1 cellular context compared by ENCODE assay signal in the genomic region with DNA sequence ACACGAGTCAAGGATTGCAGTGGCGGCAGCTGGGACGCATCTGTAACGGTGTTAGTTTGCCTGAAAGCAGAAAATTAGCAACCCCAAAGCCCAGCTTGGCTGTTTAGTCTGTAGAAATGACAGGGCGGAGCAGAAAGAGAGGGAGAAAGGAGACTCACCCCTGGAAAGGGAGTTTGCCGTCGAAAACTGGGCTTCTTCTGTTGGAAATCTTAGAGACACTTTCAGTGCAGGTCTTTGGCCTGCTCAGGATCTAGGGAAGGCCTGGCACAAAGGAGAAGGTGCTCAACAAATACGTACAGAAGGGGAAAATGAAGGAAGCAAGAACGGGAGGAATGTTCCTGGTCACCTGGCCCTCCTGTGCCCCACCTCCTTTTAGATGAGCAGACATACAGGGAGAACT.
TF ChIP-seq lines count a peak whose summit lies in the region.

No MANE protein-coding gene starts in this region.

TF ChIP-seq in H1, 55 proteins besides CTCF, POLR2A, EP300 and RAD21:
- no peak for TF ChIP-seq TCF12 (IDR thresholded peaks at IDR 0.05; ENCODE audit: low read depth, low read length)
- TF ChIP-seq TAF1 (IDR thresholded peaks at IDR 0.05; ENCODE audit: low read depth, low read length): no peak
- no peak for TF ChIP-seq CEBPB (IDR thresholded peaks at IDR 0.05; ENCODE audit: low read depth, low read length)
- no peak for TF ChIP-seq SRF (IDR thresholded peaks at IDR 0.05; ENCODE audit: low read depth, low read length)
- no peak for TF ChIP-seq POLR2AphosphoS5 (IDR thresholded peaks at IDR 0.05; ENCODE audit: low read depth, low read length)
- TF ChIP-seq, protein P1, sequence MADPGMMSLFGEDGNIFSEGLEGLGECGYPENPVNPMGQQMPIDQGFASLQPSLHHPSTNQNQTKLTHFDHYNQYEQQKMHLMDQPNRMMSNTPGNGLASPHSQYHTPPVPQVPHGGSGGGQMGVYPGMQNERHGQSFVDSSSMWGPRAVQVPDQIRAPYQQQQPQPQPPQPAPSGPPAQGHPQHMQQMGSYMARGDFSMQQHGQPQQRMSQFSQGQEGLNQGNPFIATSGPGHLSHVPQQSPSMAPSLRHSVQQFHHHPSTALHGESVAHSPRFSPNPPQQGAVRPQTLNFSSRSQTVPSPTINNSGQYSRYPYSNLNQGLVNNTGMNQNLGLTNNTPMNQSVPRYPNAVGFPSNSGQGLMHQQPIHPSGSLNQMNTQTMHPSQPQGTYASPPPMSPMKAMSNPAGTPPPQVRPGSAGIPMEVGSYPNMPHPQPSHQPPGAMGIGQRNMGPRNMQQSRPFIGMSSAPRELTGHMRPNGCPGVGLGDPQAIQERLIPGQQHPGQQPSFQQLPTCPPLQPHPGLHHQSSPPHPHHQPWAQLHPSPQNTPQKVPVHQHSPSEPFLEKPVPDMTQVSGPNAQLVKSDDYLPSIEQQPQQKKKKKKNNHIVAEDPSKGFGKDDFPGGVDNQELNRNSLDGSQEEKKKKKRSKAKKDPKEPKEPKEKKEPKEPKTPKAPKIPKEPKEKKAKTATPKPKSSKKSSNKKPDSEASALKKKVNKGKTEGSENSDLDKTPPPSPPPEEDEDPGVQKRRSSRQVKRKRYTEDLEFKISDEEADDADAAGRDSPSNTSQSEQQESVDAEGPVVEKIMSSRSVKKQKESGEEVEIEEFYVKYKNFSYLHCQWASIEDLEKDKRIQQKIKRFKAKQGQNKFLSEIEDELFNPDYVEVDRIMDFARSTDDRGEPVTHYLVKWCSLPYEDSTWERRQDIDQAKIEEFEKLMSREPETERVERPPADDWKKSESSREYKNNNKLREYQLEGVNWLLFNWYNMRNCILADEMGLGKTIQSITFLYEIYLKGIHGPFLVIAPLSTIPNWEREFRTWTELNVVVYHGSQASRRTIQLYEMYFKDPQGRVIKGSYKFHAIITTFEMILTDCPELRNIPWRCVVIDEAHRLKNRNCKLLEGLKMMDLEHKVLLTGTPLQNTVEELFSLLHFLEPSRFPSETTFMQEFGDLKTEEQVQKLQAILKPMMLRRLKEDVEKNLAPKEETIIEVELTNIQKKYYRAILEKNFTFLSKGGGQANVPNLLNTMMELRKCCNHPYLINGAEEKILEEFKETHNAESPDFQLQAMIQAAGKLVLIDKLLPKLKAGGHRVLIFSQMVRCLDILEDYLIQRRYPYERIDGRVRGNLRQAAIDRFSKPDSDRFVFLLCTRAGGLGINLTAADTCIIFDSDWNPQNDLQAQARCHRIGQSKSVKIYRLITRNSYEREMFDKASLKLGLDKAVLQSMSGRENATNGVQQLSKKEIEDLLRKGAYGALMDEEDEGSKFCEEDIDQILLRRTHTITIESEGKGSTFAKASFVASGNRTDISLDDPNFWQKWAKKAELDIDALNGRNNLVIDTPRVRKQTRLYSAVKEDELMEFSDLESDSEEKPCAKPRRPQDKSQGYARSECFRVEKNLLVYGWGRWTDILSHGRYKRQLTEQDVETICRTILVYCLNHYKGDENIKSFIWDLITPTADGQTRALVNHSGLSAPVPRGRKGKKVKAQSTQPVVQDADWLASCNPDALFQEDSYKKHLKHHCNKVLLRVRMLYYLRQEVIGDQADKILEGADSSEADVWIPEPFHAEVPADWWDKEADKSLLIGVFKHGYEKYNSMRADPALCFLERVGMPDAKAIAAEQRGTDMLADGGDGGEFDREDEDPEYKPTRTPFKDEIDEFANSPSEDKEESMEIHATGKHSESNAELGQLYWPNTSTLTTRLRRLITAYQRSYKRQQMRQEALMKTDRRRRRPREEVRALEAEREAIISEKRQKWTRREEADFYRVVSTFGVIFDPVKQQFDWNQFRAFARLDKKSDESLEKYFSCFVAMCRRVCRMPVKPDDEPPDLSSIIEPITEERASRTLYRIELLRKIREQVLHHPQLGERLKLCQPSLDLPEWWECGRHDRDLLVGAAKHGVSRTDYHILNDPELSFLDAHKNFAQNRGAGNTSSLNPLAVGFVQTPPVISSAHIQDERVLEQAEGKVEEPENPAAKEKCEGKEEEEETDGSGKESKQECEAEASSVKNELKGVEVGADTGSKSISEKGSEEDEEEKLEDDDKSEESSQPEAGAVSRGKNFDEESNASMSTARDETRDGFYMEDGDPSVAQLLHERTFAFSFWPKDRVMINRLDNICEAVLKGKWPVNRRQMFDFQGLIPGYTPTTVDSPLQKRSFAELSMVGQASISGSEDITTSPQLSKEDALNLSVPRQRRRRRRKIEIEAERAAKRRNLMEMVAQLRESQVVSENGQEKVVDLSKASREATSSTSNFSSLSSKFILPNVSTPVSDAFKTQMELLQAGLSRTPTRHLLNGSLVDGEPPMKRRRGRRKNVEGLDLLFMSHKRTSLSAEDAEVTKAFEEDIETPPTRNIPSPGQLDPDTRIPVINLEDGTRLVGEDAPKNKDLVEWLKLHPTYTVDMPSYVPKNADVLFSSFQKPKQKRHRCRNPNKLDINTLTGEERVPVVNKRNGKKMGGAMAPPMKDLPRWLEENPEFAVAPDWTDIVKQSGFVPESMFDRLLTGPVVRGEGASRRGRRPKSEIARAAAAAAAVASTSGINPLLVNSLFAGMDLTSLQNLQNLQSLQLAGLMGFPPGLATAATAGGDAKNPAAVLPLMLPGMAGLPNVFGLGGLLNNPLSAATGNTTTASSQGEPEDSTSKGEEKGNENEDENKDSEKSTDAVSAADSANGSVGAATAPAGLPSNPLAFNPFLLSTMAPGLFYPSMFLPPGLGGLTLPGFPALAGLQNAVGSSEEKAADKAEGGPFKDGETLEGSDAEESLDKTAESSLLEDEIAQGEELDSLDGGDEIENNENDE (IDR thresholded peaks at IDR 0.05; ENCODE audit: insufficient replicate concordance, low read length): no peak
- TF ChIP-seq PHF8 (conservative IDR thresholded peaks at IDR 0.05; ENCODE audit: low read depth, low read length): no peak
- no peak for TF ChIP-seq SIX5 (IDR thresholded peaks at IDR 0.05; ENCODE audit: low read depth, low read length)
- no peak for TF ChIP-seq RBBP5 (IDR thresholded peaks at IDR 0.05; ENCODE audit: borderline replicate concordance, low read depth, low read length)
- no peak for TF ChIP-seq NANOG (IDR thresholded peaks at IDR 0.05; ENCODE audit: insufficient read depth, low read depth, low read length, poor library complexity, severe bottlenecking)
- TF ChIP-seq HDAC6 (IDR thresholded peaks at IDR 0.05; ENCODE audit: low read depth, low read length): no peak
- no peak for TF ChIP-seq KDM5A (IDR thresholded peaks at IDR 0.05; ENCODE audit: low read length)
- TF ChIP-seq SAP30 (IDR thresholded peaks at IDR 0.05; ENCODE audit: insufficient read depth, insufficient replicate concordance, low read length): no peak
- TF ChIP-seq, protein P2, sequence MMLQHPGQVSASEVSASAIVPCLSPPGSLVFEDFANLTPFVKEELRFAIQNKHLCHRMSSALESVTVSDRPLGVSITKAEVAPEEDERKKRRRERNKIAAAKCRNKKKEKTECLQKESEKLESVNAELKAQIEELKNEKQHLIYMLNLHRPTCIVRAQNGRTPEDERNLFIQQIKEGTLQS (IDR thresholded peaks at IDR 0.05; ENCODE audit: insufficient read depth, low read depth, low read length): no peak
- no peak for TF ChIP-seq RNF2 (IDR thresholded peaks at IDR 0.05; ENCODE audit: borderline replicate concordance, low read depth, low read length, missing control alignments, poor library complexity, severe bottlenecking)
- TF ChIP-seq SUZ12 (IDR thresholded peaks at IDR 0.05; ENCODE audit: low read length): no peak
- no peak for TF ChIP-seq EZH2 (IDR thresholded peaks at IDR 0.05; ENCODE audit: low read depth, low read length, severe bottlenecking)
- no peak for TF ChIP-seq JUND (IDR thresholded peaks at IDR 0.05; ENCODE audit: low read length)
- no peak for TF ChIP-seq GABPA (IDR thresholded peaks at IDR 0.05; ENCODE audit: borderline replicate concordance, insufficient read depth, low read length)
